In the genomic region with DNA sequence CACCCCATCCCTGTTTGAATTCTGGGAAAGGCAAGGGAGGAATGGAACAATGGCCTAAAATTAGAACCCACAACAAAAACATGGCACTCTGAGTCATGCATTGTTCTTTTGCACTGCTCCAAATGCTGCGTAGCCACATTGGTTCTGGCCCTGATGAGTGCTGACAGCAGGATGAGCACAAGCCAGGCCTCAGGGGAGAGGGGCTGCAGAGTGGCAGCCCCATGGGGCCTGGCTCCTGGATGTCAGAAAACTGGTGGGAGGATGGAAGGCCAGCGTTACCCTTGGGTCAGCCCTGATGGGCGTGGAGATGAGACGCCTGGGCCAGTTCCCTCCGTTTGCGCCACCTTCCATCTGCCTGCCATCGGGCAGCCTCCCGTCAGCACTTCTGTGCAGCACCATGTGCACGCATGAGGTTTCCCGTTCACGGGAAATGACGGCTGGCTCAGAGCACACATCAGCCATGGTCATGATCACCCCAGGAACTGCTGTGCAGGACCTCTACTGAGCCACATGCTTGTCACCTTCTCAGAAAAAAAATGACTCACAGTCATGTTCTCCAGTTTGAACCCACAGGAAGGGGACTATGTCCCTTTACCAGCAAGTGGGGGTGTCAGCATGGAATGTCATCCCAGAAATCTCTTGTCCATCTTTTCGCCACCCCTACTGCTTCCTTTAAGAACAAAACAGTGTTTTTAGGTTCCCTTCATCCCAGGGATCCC, we compare ENCODE assay signal across 18 cellular contexts.
"Had no signal": no experiment of that assay in that cellular context is flagged by ENCODE, and none has a peak within 500 bp of the region (broad histone marks: within the 10 kb centered on the region; RNA-seq: fewer than 3 reads in every experiment).

No MANE protein-coding gene starts in this region.

- H3K27ac ChIP-seq: coronary artery, left lung, tibial artery had no signal

- ATAC-seq: activated CD8-positive, alpha-beta memory T cell treated with anti-CD3 and anti-CD28 coated beads, Interleukin-2, amount 10 ng/mL, durations not matched to agents 7 days and 5 days; activated naive CD8-positive, alpha-beta T cell treated with anti-CD3 and anti-CD28 coated beads, Interleukin-2, amount 50 U/mL, for 24 hours; left lung; naive thymus-derived CD8-positive, alpha-beta T cell had no signal

- FAIRE-seq: endothelial cell of umbilical vein, keratinocyte had no signal

- H3K9me3 ChIP-seq: SK-N-SH, tibial artery had no signal

- DNase-seq: activated CD4-positive, alpha-beta T cell treated with anti-CD3 and anti-CD28 coated beads, Interleukin-2, amount 50 U/mL, for 4 hours; activated CD4-positive, CD25-positive, alpha-beta regulatory T cell treated with anti-CD3 and anti-CD28 coated beads, Interleukin-2, amount 50 U/mL, for 72 hours; activated CD8-positive, alpha-beta memory T cell treated with anti-CD3 and anti-CD28 coated beads, Interleukin-2, amount 10 ng/mL, durations not matched to agents 7 days and 5 days; activated naive CD4-positive, alpha-beta T cell treated with anti-CD3 and anti-CD28 coated beads for 36 hours; activated naive CD8-positive, alpha-beta T cell treated with anti-CD3 and anti-CD28 coated beads, Interleukin-2, amount 50 U/mL, for 24 hours; activated T-cell treated with anti-CD3 and anti-CD28 coated beads, Interleukin-2, amount 50 U/mL, for 1 hour; effector CD4-positive, alpha-beta T cell; hippocampal formation; naive thymus-derived CD8-positive, alpha-beta T cell; SK-N-SH; stimulated activated CD4-positive, alpha-beta T cell treated with anti-CD3 and anti-CD28 coated beads, Interleukin-4, amount 100 ng/mL, for 1 hour; stimulated activated naive CD4-positive, alpha-beta T cell; T-helper 1 cell; tibial artery had no signal

- H3K36me3 ChIP-seq: left lung, tibial artery had no signal

- H3K27me3 ChIP-seq: left lung had no signal

- H3K4me1 ChIP-seq: left lung, tibial artery had no signal

- H3K4me3 ChIP-seq: coronary artery, left lung, tibial artery had no signal
